8 cellular contexts compared by ENCODE assay signal in genomic region chr2:70123051-70123828, GRCh38. TPM values are rescaled to one million over a fixed set of nuclear protein-coding genes. Genes with fewer than 3 reads are reported as not detected.
DNase-seq lines count a peak whose midpoint lies in the region; FAIRE-seq and TF ChIP-seq lines count a peak whose summit lies in the region.

No MANE protein-coding gene starts in this region.

- H2BK12ac ChIP-seq in H1 (ENCODE audit: low read depth, low read length) = peak overlapping the region; percentile 98

- H3K23me2 ChIP-seq in H1 (ENCODE audit: low read depth, low read length) = peaks cover 10% of the 10 kb centered on the region; the same call in 1 of the 2 replicates

- no peaks in the 10 kb centered on the region for H3K79me1 ChIP-seq in H1 (ENCODE audit: low read depth, low read length)

- H2BK20ac ChIP-seq in H1 (ENCODE audit: low read length) = peak overlapping the region; percentile 69; the same call in 1 of the 2 replicates

- H4K8ac ChIP-seq in H1 (ENCODE audit: extremely low read depth, insufficient read depth, low read length) = peak overlapping the region; percentile 91; the same call in 1 of the 2 replicates

- no peaks in the 10 kb centered on the region; a peak in 1 of 7 replicates for H3K27me3 ChIP-seq in H1 (replicated peaks in 1 of 4; ENCODE audit: control insufficient read depth in 3 of 4, extremely low read depth in 1 of 4, insufficient read depth in 3 of 4, low read length in 3 of 4)

- CTCF ChIA-PET in H1 (lab: Charles Lee; ENCODE audit: partially characterized antibody) = interaction anchor here (0.6 to 2.0 kb wide), 7 partner anchors 7 to 211 kb away, joined by 3 to 6 read pairs (median 4); no protein-coding TSS in a partner anchor

- peak overlapping the region; percentile 94 for H4K5ac ChIP-seq in H1 (ENCODE audit: insufficient read length, low read depth, low read length)

- no peak overlapping the region for H2AFZ ChIP-seq in H1 (ENCODE audit: low read length)

- DNase-seq in GM03348 (ENCODE audit: low spot score) (peak; percentile 84), H1 (ENCODE audit: low read depth in 1 of 2, low spot score in 2 of 2) (peak; percentile 63 to 76), myocyte (ENCODE audit: low read depth) (peak; percentile 96), SKM-1 treated with dmso at 0.1 percent for 144 hours (lab: John Stamatoyannopoulos, UW; ENCODE audit: unreplicated experiment) (no peak), OCI-M1 (lab: John Stamatoyannopoulos, UW) (no peak), dermis blood vessel endothelial cell (no peak), NOMO-1 treated with dmso at 0.1 percent for 144 hours (lab: John Stamatoyannopoulos, UW; ENCODE audit: unreplicated experiment) (no peak)

- H3K4me3 ChIP-seq in H1 (ENCODE audit: extremely low read depth in 1 of 4, insufficient read depth in 2 of 4, low read depth in 3 of 4, low read length in 4 of 4) = peak overlapping the region; percentile 52 to 89 (median 74)

- TF ChIP-seq POLR2A in H1 (IDR thresholded peaks at IDR 0.05; ENCODE audit: control extremely low read depth in 1 of 2, low read depth in 2 of 2, low read length in 2 of 2) = peak; percentile 96 to 97

- no peak overlapping the region for H3K23ac ChIP-seq in H1 (ENCODE audit: insufficient read length)

- H3K36me3 ChIP-seq in H1 (ENCODE audit: control insufficient read depth in 2 of 4, insufficient read depth in 4 of 4, low read length in 3 of 4) = no peaks in the 10 kb centered on the region

- peak overlapping the region; percentile 97 for H4K91ac ChIP-seq in H1 (replicated peaks; ENCODE audit: insufficient read length, low read length)

- peak overlapping the region; percentile 52 to 83 (median 71) for H3K9ac ChIP-seq in H1 (replicated peaks in 1 of 4; ENCODE audit: extremely low read depth in 1 of 4, low read depth in 3 of 4, low read length in 3 of 4)

- H2BK120ac ChIP-seq in H1 (replicated peaks; ENCODE audit: low read depth, low read length) = peak overlapping the region; percentile 85

- H3K56ac ChIP-seq in H1 (replicated peaks; ENCODE audit: insufficient read length, low read depth, low read length) = peak overlapping the region; percentile 79

- peak overlapping the region; percentile 97 for H3K27ac ChIP-seq in H1 (ENCODE audit: low read depth, low read length)

- peaks cover 11 to 22% (median 18%) of the 10 kb centered on the region in 4 experiments for H3K4me1 ChIP-seq in H1 (replicated peaks in 1 of 4; ENCODE audit: control insufficient read depth in 3 of 4, insufficient read depth in 4 of 4, low read length in 3 of 4)

- H3K18ac ChIP-seq in H1 (ENCODE audit: extremely low read depth, low read length) = peak overlapping the region; percentile 98

- no peaks in the 10 kb centered on the region for H4K20me1 ChIP-seq in H1 (replicated peaks in 1 of 2; ENCODE audit: control insufficient read depth in 1 of 2, insufficient read depth in 2 of 2, low read length in 2 of 2)

- peak overlapping the region; percentile 70 to 74 for H3K4me2 ChIP-seq in H1 (ENCODE audit: insufficient read depth in 1 of 2, low read depth in 2 of 2, low read length in 2 of 2)

- TF ChIP-seq EP300 in H1 (IDR thresholded peaks at IDR 0.05; ENCODE audit: borderline replicate concordance in 1 of 2, low read depth in 2 of 2, low read length in 2 of 2) = no peak

- H2BK5ac ChIP-seq in H1 (ENCODE audit: low read depth, low read length) = peak overlapping the region; percentile 98

- peak overlapping the region; percentile 97 for H3K4ac ChIP-seq in H1 (replicated peaks; ENCODE audit: insufficient read length, low read depth, low read length)

- 25% methylated on average over 20 of the region's 20 CpGs; no CpG with 5 or more reads in 1 of the 2 experiments for WGBS in H1 (ENCODE audit: extremely low coverage in 1 of 2, insufficient coverage in 1 of 2, insufficient read length in 1 of 2, insufficient replicate concordance in 2 of 2, low coverage in 1 of 2, low lambda C conversion rate in 2 of 2, missing lambda C conversion rate in 1 of 2), 2 experiments

- no peak; a peak in 1 of 4 replicates for TF ChIP-seq RAD21 in H1 (IDR thresholded peaks at IDR 0.05 in 1 of 2, conservative IDR thresholded peaks at IDR 0.05 in 1 of 2; ENCODE audit: low read depth in 2 of 2, low read length in 2 of 2)

- peak overlapping the region; percentile 97 for H2BK15ac ChIP-seq in H1 (ENCODE audit: low read length)

- peak; percentile 63 for FAIRE-seq in H1 (lab: Jason Lieb, UNC)

- no peaks in the 10 kb centered on the region for H3K79me2 ChIP-seq in H1 (ENCODE audit: control insufficient read depth in 1 of 2, insufficient read depth in 2 of 2, low read length in 2 of 2)

- H3K9me3 ChIP-seq in H1 (ENCODE audit: insufficient read depth in 2 of 2, low read depth in 1 of 2, low read length in 1 of 2) = no peaks in the 10 kb centered on the region

- peak in 1 of 3 experiments; percentile 3; a peak in 1 of 4 replicates for TF ChIP-seq CTCF in H1 (IDR thresholded peaks at IDR 0.05; ENCODE audit: control extremely low read depth in 1 of 3, insufficient read depth in 1 of 3, low read depth in 1 of 3, low read length in 3 of 3)

- peak overlapping the region; percentile 93 for H2AK5ac ChIP-seq in H1 (ENCODE audit: low read depth, low read length)

- no peak overlapping the region for H3K14ac ChIP-seq in H1 (ENCODE audit: insufficient read length)

- POLR2A ChIA-PET in H1 (lab: Charles Lee; ENCODE audit: partially characterized antibody) = interaction anchor here (0.9 to 51.3 kb wide), 11 partner anchors 13 to 210 kb away, joined by 3 to 1553 read pairs (median 7); partner anchors contain the start of genes C2orf42, MXD1, PCBP1 and PCYOX1

TF ChIP-seq in PFSK-1, 5 proteins besides CTCF, POLR2A, EP300 and RAD21 (continues in another document):
- TF ChIP-seq REST (IDR thresholded peaks at IDR 0.05; ENCODE audit: insufficient read depth in 1 of 2, low read depth in 2 of 2, low read length in 2 of 2) = 0 out of 4 replicates have a peak, but pooled peaks of 1 of the 2 experiments have one; percentile 6

TF ChIP-seq in H1, 55 proteins besides CTCF, POLR2A, EP300 and RAD21 (continues in another document):
- peak; percentile 56 for TF ChIP-seq TAF7 (optimal IDR thresholded peaks at IDR 0.05; ENCODE audit: borderline replicate concordance, low read depth, low read length)
- TF ChIP-seq KDM4A (IDR thresholded peaks at IDR 0.05; ENCODE audit: low read depth, low read length, severe bottlenecking) = no peak
- no peak for TF ChIP-seq NRF1 (IDR thresholded peaks at IDR 0.05; ENCODE audit: low read depth, low read length)
- TF ChIP-seq SP4 (IDR thresholded peaks at IDR 0.05; ENCODE audit: low read length) = no peak; the same call in 1 of the 2 replicates
- no peak for TF ChIP-seq SIX5 (IDR thresholded peaks at IDR 0.05; ENCODE audit: low read depth, low read length)
- TF ChIP-seq CHD1 (IDR thresholded peaks at IDR 0.05; ENCODE audit: low read depth, low read length) = no peak
- no peak for TF ChIP-seq MAX (IDR thresholded peaks at IDR 0.05)
- no peak for TF ChIP-seq SIRT6 (IDR thresholded peaks at IDR 0.05; ENCODE audit: low read length)
- TF ChIP-seq CBX5 (IDR thresholded peaks at IDR 0.05; ENCODE audit: low read depth, low read length) = no peak
- no peak for TF ChIP-seq GTF2F1 (IDR thresholded peaks at IDR 0.05; ENCODE audit: borderline replicate concordance, low read depth, low read length)
- no peak for TF ChIP-seq CREB1 (IDR thresholded peaks at IDR 0.05)
- peak; percentile 34; the same call in 1 of the 2 replicates for TF ChIP-seq PHF8 (conservative IDR thresholded peaks at IDR 0.05; ENCODE audit: low read depth, low read length)
- no peak for TF ChIP-seq CEBPB (IDR thresholded peaks at IDR 0.05; ENCODE audit: low read depth, low read length)
- TF ChIP-seq EGR1 (IDR thresholded peaks at IDR 0.05; ENCODE audit: borderline replicate concordance, low read depth, low read length) = no peak
- TF ChIP-seq POU5F1 (IDR thresholded peaks at IDR 0.05; ENCODE audit: low read depth, low read length) = no peak
- 0 out of 2 replicates have a peak, but pooled peaks have one; percentile 19 for TF ChIP-seq TEAD4 (IDR thresholded peaks at IDR 0.05; ENCODE audit: low read depth, low read length)
- no peak for TF ChIP-seq SRF (IDR thresholded peaks at IDR 0.05; ENCODE audit: low read depth, low read length)
- no peak for TF ChIP-seq HDAC6 (IDR thresholded peaks at IDR 0.05; ENCODE audit: low read depth, low read length)
- TF ChIP-seq ASH2L (IDR thresholded peaks at IDR 0.05; ENCODE audit: low read length) = no peak
- TF ChIP-seq RBBP5 (IDR thresholded peaks at IDR 0.05; ENCODE audit: borderline replicate concordance, low read depth, low read length) = no peak
- no peak for TF ChIP-seq EZH2 (IDR thresholded peaks at IDR 0.05; ENCODE audit: low read depth, low read length, severe bottlenecking)
- no peak for TF ChIP-seq CBX8 (IDR thresholded peaks at IDR 0.05; ENCODE audit: borderline replicate concordance, low read depth, low read length)
- TF ChIP-seq RXRA (IDR thresholded peaks at IDR 0.05; ENCODE audit: insufficient read depth, low read depth, low read length) = no peak
- TF ChIP-seq BACH1 (IDR thresholded peaks at IDR 0.05; ENCODE audit: low read length) = no peak
- TF ChIP-seq TCF12 (IDR thresholded peaks at IDR 0.05; ENCODE audit: low read depth, low read length) = no peak
- no peak for TF ChIP-seq JUN (IDR thresholded peaks at IDR 0.05; ENCODE audit: low read depth, low read length)
- no peak for TF ChIP-seq RFX5 (IDR thresholded peaks at IDR 0.05; ENCODE audit: borderline replicate concordance, low read depth, low read length)
- peak in 1 of 2 experiments; percentile 96; a peak in 1 of 4 replicates for TF ChIP-seq HDAC2 (IDR thresholded peaks at IDR 0.05; ENCODE audit: borderline replicate concordance in 1 of 2, low read depth in 2 of 2, low read length in 2 of 2)

RNA-seq across cellular contexts. Expression of gene PCBP1, which starts 36.0 kb away (rescaled TPM):
- polyA plus RNA-seq in PFSK-1 (2012; ENCODE audit: insufficient read length, low read depth) = 438 TPM
- 493 and 511 TPM in 2 replicates for total RNA-seq in H1 (2021; fragmentation: NEBNext Ultra II Directional; extraction: Animal tissue kit (Norgen Biotek cat#: 25700))
- polyA plus RNA-seq in H1 (2011; rRNA removed) = 279 and 316 TPM in 2 replicates
- polyA plus RNA-seq in H1 (2011; cell fraction: cytosol; rRNA removed) = 181 TPM
- polyA plus RNA-seq in H1 (2011; cell fraction: nucleus; rRNA removed) = 208 TPM
- polyA plus RNA-seq in H1 (2012, experiment 1 of 2) = 451 to 481 TPM (median 460 TPM) in 4 replicates
- polyA plus RNA-seq in H1 (2012, experiment 2 of 2) = 526 TPM
- 268 TPM for polyA plus RNA-seq in H1 (2013, experiment 1 of 2)
- polyA plus RNA-seq in H1 (2013, experiment 2 of 2) = 272 TPM
- polyA minus RNA-seq in H1 (2011; rRNA and poly(A)+ RNA removed) = 108 and 124 TPM in 2 replicates
- 164 TPM for polyA minus RNA-seq in H1 (2011; cell fraction: cytosol; rRNA and poly(A)+ RNA removed)
- polyA minus RNA-seq in H1 (2011; cell fraction: nucleus; rRNA and poly(A)+ RNA removed) = 102 TPM
- total RNA-seq in myocyte (58.6 and 60.0 TPM in 2 replicates), dermis blood vessel endothelial cell (37.9 and 109 TPM in 2 replicates)
- polyA plus RNA-seq in myocyte (2012) = 277 TPM

Comparison
In these comparisons a context has a peak if more than half of its experiments do, and no peak if none do; other contexts are left out.
1. DNase-seq: peak in GM03348 (single experiment), H1 (2 of 2) and myocyte (single experiment); none in SKM-1 treated with dmso at 0.1 percent for 144 hours (single experiment), OCI-M1 (single experiment), dermis blood vessel endothelial cell (single experiment) and NOMO-1 treated with dmso at 0.1 percent for 144 hours (single experiment).